1 cellular context compared by ENCODE assay signal in the genomic region with DNA sequence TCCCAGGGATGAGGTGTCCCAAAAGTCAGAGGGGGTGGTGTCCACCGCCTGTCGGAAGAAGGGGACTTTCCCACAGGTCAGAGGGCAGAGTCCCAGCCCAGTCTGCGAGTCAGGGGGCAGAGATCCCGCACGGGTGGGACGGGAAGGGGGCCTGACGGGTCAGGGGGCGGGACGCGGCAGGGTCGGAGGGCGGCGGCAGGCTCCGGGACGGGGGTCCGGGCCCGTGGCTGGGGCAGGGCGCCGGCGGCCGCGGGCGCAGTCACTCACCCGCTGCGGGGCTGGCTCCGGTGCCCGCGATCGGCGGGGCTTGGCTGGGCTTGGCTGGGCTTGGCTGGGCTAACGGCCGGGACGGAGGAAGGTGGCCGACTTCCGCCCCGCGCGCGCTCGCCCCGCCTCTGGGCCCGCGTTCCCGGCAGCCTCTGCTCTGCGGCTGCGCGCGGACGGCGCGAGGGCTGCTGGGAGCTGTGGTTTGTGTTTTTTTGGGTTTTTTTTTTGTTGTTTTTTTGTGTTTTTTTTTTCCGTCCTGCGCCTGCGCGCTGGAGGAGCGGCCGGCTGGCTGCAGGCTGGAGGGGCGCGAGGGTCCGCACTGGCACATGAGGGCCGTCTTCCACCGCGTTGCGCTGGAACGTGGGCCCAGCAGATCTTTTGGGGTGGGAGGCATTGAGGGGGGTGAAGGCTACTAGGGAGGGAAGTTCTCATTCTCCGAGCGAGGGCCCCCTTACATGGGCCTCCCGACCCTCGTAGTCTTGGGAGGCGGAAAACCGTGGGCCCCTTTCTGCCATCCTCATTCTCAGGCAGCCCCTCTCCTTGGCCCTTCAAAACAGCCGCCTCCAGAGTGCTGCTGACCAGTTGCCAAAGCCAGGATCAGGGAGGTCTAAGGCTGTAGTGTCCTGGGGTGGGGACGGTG.
TF ChIP-seq lines count a peak whose summit lies in the region.

Gene CANT1, minus strand, starts transcription at position 368 of the 907 bp plus-strand sequence. CDS start 12,142 bp downstream, outside the sequence.

TF ChIP-seq in HepG2, 621 proteins besides CTCF, POLR2A, EP300 and RAD21 (continued from another document and continues in another):
- peak; percentile 74 for TF ChIP-seq ELF1 (CRISPR knock-in tag; IDR thresholded peaks at IDR 0.05)
- TF ChIP-seq, protein P1, sequence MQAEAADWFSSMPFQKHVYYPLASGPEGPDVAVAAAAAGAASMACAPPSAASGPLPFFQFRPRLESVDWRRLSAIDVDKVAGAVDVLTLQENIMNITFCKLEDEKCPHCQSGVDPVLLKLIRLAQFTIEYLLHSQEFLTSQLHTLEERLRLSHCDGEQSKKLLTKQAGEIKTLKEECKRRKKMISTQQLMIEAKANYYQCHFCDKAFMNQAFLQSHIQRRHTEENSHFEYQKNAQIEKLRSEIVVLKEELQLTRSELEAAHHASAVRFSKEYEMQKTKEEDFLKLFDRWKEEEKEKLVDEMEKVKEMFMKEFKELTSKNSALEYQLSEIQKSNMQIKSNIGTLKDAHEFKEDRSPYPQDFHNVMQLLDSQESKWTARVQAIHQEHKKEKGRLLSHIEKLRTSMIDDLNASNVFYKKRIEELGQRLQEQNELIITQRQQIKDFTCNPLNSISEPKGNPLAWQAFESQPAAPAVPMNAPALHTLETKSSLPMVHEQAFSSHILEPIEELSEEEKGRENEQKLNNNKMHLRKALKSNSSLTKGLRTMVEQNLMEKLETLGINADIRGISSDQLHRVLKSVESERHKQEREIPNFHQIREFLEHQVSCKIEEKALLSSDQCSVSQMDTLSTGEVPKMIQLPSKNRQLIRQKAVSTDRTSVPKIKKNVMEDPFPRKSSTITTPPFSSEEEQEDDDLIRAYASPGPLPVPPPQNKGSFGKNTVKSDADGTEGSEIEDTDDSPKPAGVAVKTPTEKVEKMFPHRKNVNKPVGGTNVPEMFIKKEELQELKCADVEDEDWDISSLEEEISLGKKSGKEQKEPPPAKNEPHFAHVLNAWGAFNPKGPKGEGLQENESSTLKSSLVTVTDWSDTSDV (CRISPR knock-in tag; IDR thresholded peaks at IDR 0.05) = no peak; the same call in 1 of the 2 replicates
- TF ChIP-seq SP4 (CRISPR knock-in tag; IDR thresholded peaks at IDR 0.05) = peak; percentile 72
- no peak for TF ChIP-seq ZC3H4 (CRISPR knock-in tag; IDR thresholded peaks at IDR 0.05; ENCODE audit: borderline replicate concordance)
- TF ChIP-seq, protein P2, sequence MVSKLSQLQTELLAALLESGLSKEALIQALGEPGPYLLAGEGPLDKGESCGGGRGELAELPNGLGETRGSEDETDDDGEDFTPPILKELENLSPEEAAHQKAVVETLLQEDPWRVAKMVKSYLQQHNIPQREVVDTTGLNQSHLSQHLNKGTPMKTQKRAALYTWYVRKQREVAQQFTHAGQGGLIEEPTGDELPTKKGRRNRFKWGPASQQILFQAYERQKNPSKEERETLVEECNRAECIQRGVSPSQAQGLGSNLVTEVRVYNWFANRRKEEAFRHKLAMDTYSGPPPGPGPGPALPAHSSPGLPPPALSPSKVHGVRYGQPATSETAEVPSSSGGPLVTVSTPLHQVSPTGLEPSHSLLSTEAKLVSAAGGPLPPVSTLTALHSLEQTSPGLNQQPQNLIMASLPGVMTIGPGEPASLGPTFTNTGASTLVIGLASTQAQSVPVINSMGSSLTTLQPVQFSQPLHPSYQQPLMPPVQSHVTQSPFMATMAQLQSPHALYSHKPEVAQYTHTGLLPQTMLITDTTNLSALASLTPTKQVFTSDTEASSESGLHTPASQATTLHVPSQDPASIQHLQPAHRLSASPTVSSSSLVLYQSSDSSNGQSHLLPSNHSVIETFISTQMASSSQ (IDR thresholded peaks at IDR 0.05; ENCODE audit: low read depth) = no peak
- TF ChIP-seq, protein P2 (CRISPR knock-in tag; IDR thresholded peaks at IDR 0.05; ENCODE audit: borderline replicate concordance) = no peak
- 0 out of 2 replicates have a peak, but pooled peaks have one; percentile 6 for TF ChIP-seq AHDC1 (CRISPR knock-in tag; IDR thresholded peaks at IDR 0.05; ENCODE audit: borderline replicate concordance)
- peak; percentile 32; the same call in 1 of the 2 replicates for TF ChIP-seq ZNF777 (CRISPR knock-in tag; IDR thresholded peaks at IDR 0.05)
- TF ChIP-seq, protein P3, sequence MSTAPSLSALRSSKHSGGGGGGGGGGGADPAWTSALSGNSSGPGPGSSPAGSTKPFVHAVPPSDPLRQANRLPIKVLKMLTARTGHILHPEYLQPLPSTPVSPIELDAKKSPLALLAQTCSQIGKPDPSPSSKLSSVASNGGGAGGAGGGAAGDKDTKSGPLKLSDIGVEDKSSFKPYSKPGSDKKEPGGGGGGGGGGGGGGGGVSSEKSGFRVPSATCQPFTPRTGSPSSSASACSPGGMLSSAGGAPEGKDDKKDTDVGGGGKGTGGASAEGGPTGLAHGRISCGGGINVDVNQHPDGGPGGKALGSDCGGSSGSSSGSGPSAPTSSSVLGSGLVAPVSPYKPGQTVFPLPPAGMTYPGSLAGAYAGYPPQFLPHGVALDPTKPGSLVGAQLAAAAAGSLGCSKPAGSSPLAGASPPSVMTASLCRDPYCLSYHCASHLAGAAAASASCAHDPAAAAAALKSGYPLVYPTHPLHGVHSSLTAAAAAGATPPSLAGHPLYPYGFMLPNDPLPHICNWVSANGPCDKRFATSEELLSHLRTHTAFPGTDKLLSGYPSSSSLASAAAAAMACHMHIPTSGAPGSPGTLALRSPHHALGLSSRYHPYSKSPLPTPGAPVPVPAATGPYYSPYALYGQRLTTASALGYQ (CRISPR knock-in tag; IDR thresholded peaks at IDR 0.05) = peak; percentile 76; the same call in 1 of the 2 replicates
- TF ChIP-seq SP5 (CRISPR knock-in tag; IDR thresholded peaks at IDR 0.05; ENCODE audit: borderline replicate concordance, low read depth) = no peak
- no peak for TF ChIP-seq ZNF260 (CRISPR knock-in tag; IDR thresholded peaks at IDR 0.05; ENCODE audit: borderline replicate concordance, low read depth)
- peak; percentile 94 for TF ChIP-seq GABPB1 (CRISPR knock-in tag; IDR thresholded peaks at IDR 0.05)
- TF ChIP-seq SKI (IDR thresholded peaks at IDR 0.05; ENCODE audit: partially characterized antibody) = peak; percentile 9
- peak; percentile 73; the same call in 1 of the 2 replicates for TF ChIP-seq YEATS2 (CRISPR knock-in tag; IDR thresholded peaks at IDR 0.05; ENCODE audit: borderline replicate concordance)
- TF ChIP-seq TCF12 (IDR thresholded peaks at IDR 0.05) = no peak
- TF ChIP-seq TCF12 (CRISPR knock-in tag; IDR thresholded peaks at IDR 0.05) = no peak
- TF ChIP-seq KLF15 (CRISPR knock-in tag; IDR thresholded peaks at IDR 0.05; ENCODE audit: borderline replicate concordance) = 0 out of 2 replicates have a peak, but pooled peaks have one; percentile 20
- TF ChIP-seq PCBP1 (IDR thresholded peaks at IDR 0.05; ENCODE audit: borderline replicate concordance, low read depth, low read length) = peak; percentile 71; the same call in 1 of the 2 replicates
- TF ChIP-seq ARNT (IDR thresholded peaks at IDR 0.05) = no peak
- TF ChIP-seq NFYC (CRISPR knock-in tag; IDR thresholded peaks at IDR 0.05) = peak; percentile 25; the same call in 1 of the 2 replicates
- TF ChIP-seq SRY (CRISPR knock-in tag; IDR thresholded peaks at IDR 0.05) = peak; percentile 89; the same call in 1 of the 2 replicates
- TF ChIP-seq FOXK1 (CRISPR knock-in tag; IDR thresholded peaks at IDR 0.05; ENCODE audit: borderline replicate concordance, low read depth) = peak; percentile 86; the same call in 1 of the 2 replicates
- peak; percentile 97 for TF ChIP-seq THAP11 (CRISPR knock-in tag; IDR thresholded peaks at IDR 0.05)
- TF ChIP-seq, protein P4, sequence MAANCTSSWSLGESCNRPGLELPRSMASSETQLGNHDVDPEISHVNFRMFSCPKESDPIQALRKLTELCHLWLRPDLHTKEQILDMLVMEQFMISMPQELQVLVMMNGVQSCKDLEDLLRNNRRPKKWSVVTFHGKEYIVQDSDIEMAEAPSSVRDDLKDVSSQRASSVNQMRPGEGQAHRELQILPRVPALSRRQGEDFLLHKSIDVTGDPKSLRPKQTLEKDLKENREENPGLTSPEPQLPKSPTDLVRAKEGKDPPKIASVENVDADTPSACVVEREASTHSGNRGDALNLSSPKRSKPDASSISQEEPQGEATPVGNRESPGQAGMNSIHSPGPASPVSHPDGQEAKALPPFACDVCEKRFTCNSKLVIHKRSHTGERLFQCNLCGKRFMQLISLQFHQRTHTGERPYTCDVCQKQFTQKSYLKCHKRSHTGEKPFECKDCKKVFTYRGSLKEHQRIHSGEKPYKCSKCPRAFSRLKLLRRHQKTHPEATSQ (CRISPR knock-in tag; IDR thresholded peaks at IDR 0.05; ENCODE audit: borderline replicate concordance) = 0 out of 2 replicates have a peak, but pooled peaks have one; percentile 19
- peak; percentile 84; the same call in 1 of the 2 replicates for TF ChIP-seq ZNF720 (CRISPR knock-in tag; IDR thresholded peaks at IDR 0.05)
- TF ChIP-seq ZNF75D (CRISPR knock-in tag; IDR thresholded peaks at IDR 0.05; ENCODE audit: borderline replicate concordance) = no peak
- TF ChIP-seq ZNF530 (CRISPR knock-in tag; IDR thresholded peaks at IDR 0.05; ENCODE audit: low read depth) = no peak
- TF ChIP-seq ATF7 (IDR thresholded peaks at IDR 0.05) = no peak
- TF ChIP-seq ATF7 (CRISPR knock-in tag; IDR thresholded peaks at IDR 0.05) = no peak
- TF ChIP-seq GMEB1 (CRISPR knock-in tag; IDR thresholded peaks at IDR 0.05; ENCODE audit: borderline replicate concordance) = peak; percentile 90
- TF ChIP-seq, protein P5, sequence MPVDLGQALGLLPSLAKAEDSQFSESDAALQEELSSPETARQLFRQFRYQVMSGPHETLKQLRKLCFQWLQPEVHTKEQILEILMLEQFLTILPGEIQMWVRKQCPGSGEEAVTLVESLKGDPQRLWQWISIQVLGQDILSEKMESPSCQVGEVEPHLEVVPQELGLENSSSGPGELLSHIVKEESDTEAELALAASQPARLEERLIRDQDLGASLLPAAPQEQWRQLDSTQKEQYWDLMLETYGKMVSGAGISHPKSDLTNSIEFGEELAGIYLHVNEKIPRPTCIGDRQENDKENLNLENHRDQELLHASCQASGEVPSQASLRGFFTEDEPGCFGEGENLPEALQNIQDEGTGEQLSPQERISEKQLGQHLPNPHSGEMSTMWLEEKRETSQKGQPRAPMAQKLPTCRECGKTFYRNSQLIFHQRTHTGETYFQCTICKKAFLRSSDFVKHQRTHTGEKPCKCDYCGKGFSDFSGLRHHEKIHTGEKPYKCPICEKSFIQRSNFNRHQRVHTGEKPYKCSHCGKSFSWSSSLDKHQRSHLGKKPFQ (CRISPR knock-in tag; IDR thresholded peaks at IDR 0.05; ENCODE audit: insufficient replicate concordance) = no peak
- peak; percentile 80; the same call in 1 of the 2 replicates for TF ChIP-seq ETV6 (CRISPR knock-in tag; conservative IDR thresholded peaks at IDR 0.05)
